30 cellular contexts compared by ENCODE assay signal in the genomic region with DNA sequence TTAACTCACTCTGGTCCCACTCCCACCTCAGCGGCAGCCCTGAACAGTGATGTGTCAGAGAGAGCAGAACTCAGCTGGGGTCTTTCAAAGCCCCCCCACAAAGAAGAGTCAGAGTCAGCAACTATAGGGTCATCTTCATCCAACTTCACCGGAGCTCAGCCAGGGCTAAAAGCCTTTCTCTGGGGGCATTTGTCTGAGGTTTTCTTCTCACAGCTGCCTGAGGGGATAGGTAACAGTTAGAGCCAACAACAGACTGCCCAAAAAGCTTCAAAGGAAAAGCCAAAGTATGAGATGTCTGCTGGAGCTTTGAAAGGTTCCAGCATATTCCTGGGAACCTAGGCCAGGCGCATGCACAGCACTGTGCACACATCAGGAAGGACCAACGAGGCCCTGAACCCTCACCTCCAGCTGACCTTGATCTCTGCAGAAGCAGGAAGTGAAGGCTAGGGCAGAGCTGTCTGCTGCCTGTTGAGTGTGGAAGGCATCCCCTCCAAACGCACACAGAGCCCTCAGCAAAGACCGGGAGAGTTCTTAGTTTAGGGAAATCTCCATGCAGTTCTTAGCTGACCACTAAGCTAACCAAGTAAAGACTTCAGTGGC.
"Had no signal": no experiment of that assay in that cellular context is flagged by ENCODE, and none has a peak within 500 bp of the region (broad histone marks: within the 10 kb centered on the region; RNA-seq: fewer than 3 reads in every experiment).

No MANE protein-coding gene starts in this region.

- FAIRE-seq: bronchial epithelial cell had no signal

- H3K27me3 Mint-ChIP-seq: activated CD4-positive, alpha-beta memory T cell treated with anti-CD3 and anti-CD28 coated beads for 36 hours; activated CD4-positive, alpha-beta T cell treated with anti-CD3 and anti-CD28 coated beads for 36 hours; activated CD4-positive, alpha-beta T cell treated with anti-CD3 and anti-CD28 coated beads, Interleukin-2, amount 10 ng/mL, durations not matched to agents 24 days and 14 days; activated CD8-positive, alpha-beta memory T cell treated with anti-CD3 and anti-CD28 coated beads, Interleukin-2, amount 10 ng/mL, durations not matched to agents 7 days and 5 days; activated naive CD8-positive, alpha-beta T cell; central memory CD8-positive, alpha-beta T cell; dendritic cell treated with granulocyte-macrophage colony-stimulating factor and Interleukin-4, amounts not matched to agents 40 ng/mL and 50 ng/mL, for 4 days had no signal

- H3K9me3 Mint-ChIP-seq: activated CD4-positive, alpha-beta memory T cell treated with anti-CD3 and anti-CD28 coated beads for 36 hours; activated CD4-positive, alpha-beta T cell treated with anti-CD3 and anti-CD28 coated beads, Interleukin-2, amount 10 ng/mL, durations not matched to agents 24 days and 14 days; activated naive CD4-positive, alpha-beta T cell treated with anti-CD3 and anti-CD28 coated beads for 36 hours; activated T-helper 1 cell treated with anti-CD3 and anti-CD28 coated beads, Interleukin-12 subunit alpha, Interleukin-12 subunit beta, Interleukin-2, Interleukin-4 antibody, amounts not matched to agents 30 ng/mL and 10 ng/mL and 1 ng/mL, durations not matched to agents 14 hours and 24 hours and 36 hours; activated T-helper 2 cell treated with anti-CD3 and anti-CD28 coated beads, Interferon-gamma antibody, Interleukin-2, Interleukin-4, amounts not matched to agents 10 μg/mL and 5 μg/mL and 100 μg/mL, durations not matched to agents 14 hours and 24 hours and 36 hours; central memory CD8-positive, alpha-beta T cell; dendritic cell treated with granulocyte-macrophage colony-stimulating factor and Interleukin-4, amounts not matched to agents 40 ng/mL and 50 ng/mL, for 4 days; endodermal cell had no signal

- H3K4me1 ChIP-seq: gastroesophageal sphincter had no signal

- H3K27ac Mint-ChIP-seq: activated CD4-positive, alpha-beta memory T cell treated with anti-CD3 and anti-CD28 coated beads for 36 hours; activated CD4-positive, alpha-beta T cell treated with anti-CD3 and anti-CD28 coated beads for 36 hours; activated CD4-positive, alpha-beta T cell treated with anti-CD3 and anti-CD28 coated beads, Interleukin-2, amount 10 ng/mL, durations not matched to agents 24 days and 14 days; activated CD8-positive, alpha-beta memory T cell treated with anti-CD3 and anti-CD28 coated beads, Interleukin-2, amount 10 ng/mL, durations not matched to agents 7 days and 5 days; activated CD8-positive, alpha-beta T cell treated with anti-CD3 and anti-CD28 coated beads, Interleukin-2, amount 10 ng/mL, durations not matched to agents 7 days and 5 days; activated naive CD4-positive, alpha-beta T cell treated with anti-CD3 and anti-CD28 coated beads for 36 hours; activated naive CD8-positive, alpha-beta T cell; activated T-helper 1 cell treated with anti-CD3 and anti-CD28 coated beads, Interleukin-12 subunit alpha, Interleukin-12 subunit beta, Interleukin-2, Interleukin-4 antibody, amounts not matched to agents 30 ng/mL and 10 ng/mL and 1 ng/mL, durations not matched to agents 14 hours and 24 hours and 36 hours; activated T-helper 2 cell treated with anti-CD3 and anti-CD28 coated beads, Interferon-gamma antibody, Interleukin-2, Interleukin-4, amounts not matched to agents 10 μg/mL and 5 μg/mL and 100 μg/mL, durations not matched to agents 14 hours and 24 hours and 36 hours; dendritic cell treated with granulocyte-macrophage colony-stimulating factor and Interleukin-4, amounts not matched to agents 40 ng/mL and 50 ng/mL, for 4 days; endodermal cell had no signal

- H3K4me3 Mint-ChIP-seq: activated CD4-positive, alpha-beta memory T cell treated with anti-CD3 and anti-CD28 coated beads for 36 hours; activated CD4-positive, alpha-beta T cell treated with anti-CD3 and anti-CD28 coated beads for 36 hours; activated CD4-positive, alpha-beta T cell treated with anti-CD3 and anti-CD28 coated beads, Interleukin-2, amount 10 ng/mL, durations not matched to agents 24 days and 14 days; activated CD8-positive, alpha-beta memory T cell treated with anti-CD3 and anti-CD28 coated beads, Interleukin-2, amount 10 ng/mL, durations not matched to agents 7 days and 5 days; activated CD8-positive, alpha-beta T cell treated with anti-CD3 and anti-CD28 coated beads, Interleukin-2, amount 10 ng/mL, durations not matched to agents 7 days and 5 days; activated naive CD4-positive, alpha-beta T cell treated with anti-CD3 and anti-CD28 coated beads for 36 hours; activated naive CD8-positive, alpha-beta T cell; activated T-helper 1 cell treated with anti-CD3 and anti-CD28 coated beads, Interleukin-12 subunit alpha, Interleukin-12 subunit beta, Interleukin-2, Interleukin-4 antibody, amounts not matched to agents 30 ng/mL and 10 ng/mL and 1 ng/mL, durations not matched to agents 14 hours and 24 hours and 36 hours; central memory CD8-positive, alpha-beta T cell; dendritic cell treated with granulocyte-macrophage colony-stimulating factor and Interleukin-4, amounts not matched to agents 40 ng/mL and 50 ng/mL, for 4 days; endodermal cell had no signal

- H3K27me3 ChIP-seq: brain microvascular endothelial cell, dorsolateral prefrontal cortex, esophagus squamous epithelium, gastroesophageal sphincter had no signal

- DNase-seq: activated CD4-positive, alpha-beta memory T cell treated with anti-CD3 and anti-CD28 coated beads for 36 hours; activated CD4-positive, alpha-beta T cell treated with anti-CD3 and anti-CD28 coated beads for 36 hours; activated CD4-positive, alpha-beta T cell treated with anti-CD3 and anti-CD28 coated beads, Interleukin-2, amount 10 ng/mL, durations not matched to agents 24 days and 14 days; activated CD4-positive, CD25-positive, alpha-beta regulatory T cell; activated CD4-positive, CD25-positive, alpha-beta regulatory T cell treated with anti-CD3 and anti-CD28 coated beads, Interleukin-2, amount 50 U/mL, for 72 hours; activated CD8-positive, alpha-beta memory T cell treated with anti-CD3 and anti-CD28 coated beads, Interleukin-2, amount 10 ng/mL, durations not matched to agents 7 days and 5 days; activated CD8-positive, alpha-beta memory T cell treated with anti-CD3 and anti-CD28 coated beads, Interleukin-2, amount 50 U/mL, for 4 hours; activated CD8-positive, alpha-beta T cell treated with anti-CD3 and anti-CD28 coated beads, Interleukin-2, amount 10 ng/mL, durations not matched to agents 7 days and 5 days; activated effector memory CD4-positive, alpha-beta T cell treated with anti-CD3 and anti-CD28 coated beads, Interleukin-2, amount 50 U/mL, for 16 hours; activated naive CD4-positive, alpha-beta T cell treated with anti-CD3 and anti-CD28 coated beads for 36 hours; activated T-cell treated with anti-CD3 and anti-CD28 coated beads, Interleukin-2, amount 50 U/mL, for 1 hour; activated T-cell treated with anti-CD3 and anti-CD28 coated beads, Interleukin-2, amount 50 U/mL, for 48 hours; amniotic stem cell; anterior cingulate cortex; brain microvascular endothelial cell; dorsolateral prefrontal cortex; effector memory CD4-positive, alpha-beta T cell; esophagus squamous epithelium; foreskin melanocyte; T-helper 2 cell had no signal

- H3K4me1 Mint-ChIP-seq: endodermal cell had no signal

- H3K9me3 ChIP-seq: esophagus squamous epithelium, gastroesophageal sphincter had no signal

- H3K27ac ChIP-seq: brain microvascular endothelial cell, coronary artery, dorsolateral prefrontal cortex, epithelial cell of prostate, esophagus squamous epithelium, gastroesophageal sphincter had no signal

- ATAC-seq: activated CD4-positive, alpha-beta T cell treated with anti-CD3 and anti-CD28 coated beads for 36 hours; activated CD8-positive, alpha-beta memory T cell treated with anti-CD3 and anti-CD28 coated beads, Interleukin-2, amount 10 ng/mL, durations not matched to agents 7 days and 5 days; activated CD8-positive, alpha-beta T cell treated with anti-CD3 and anti-CD28 coated beads, Interleukin-2, amount 10 ng/mL, durations not matched to agents 7 days and 5 days; gastroesophageal sphincter had no signal

- H3K4me3 ChIP-seq: coronary artery, dorsolateral prefrontal cortex, esophagus squamous epithelium, gastroesophageal sphincter had no signal
